Comparison of ENCODE assay signal across 13 cellular contexts in the genomic region with DNA sequence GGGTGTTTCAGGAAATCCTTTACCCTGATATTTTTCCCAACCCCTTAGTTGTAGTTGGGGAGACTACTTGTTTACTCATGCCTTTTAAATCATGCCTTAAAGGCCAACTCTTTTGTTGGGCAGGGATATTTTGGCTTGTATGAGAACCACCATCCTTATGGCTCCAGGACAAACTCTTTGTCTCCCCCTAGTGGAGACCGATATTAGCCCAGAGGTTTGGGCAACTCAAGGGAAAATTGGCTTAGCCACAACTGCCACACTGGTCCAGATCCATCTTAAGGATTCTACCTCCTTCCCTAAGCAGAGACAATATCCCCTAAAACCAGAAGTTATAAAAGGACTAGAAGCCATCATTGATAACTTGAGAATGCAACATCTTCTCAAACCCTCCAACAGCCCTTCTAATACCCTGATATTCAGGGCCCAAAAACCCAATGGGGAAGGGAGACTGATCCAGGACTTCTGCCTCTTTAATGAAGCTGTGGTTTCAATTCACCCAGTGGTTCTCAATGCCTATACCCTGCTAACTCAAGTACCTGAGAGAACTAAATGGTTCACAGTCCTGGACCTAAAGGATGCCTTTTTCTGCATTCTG.
DNase-seq lines count a peak whose midpoint lies in the region; FAIRE-seq and TF ChIP-seq lines count a peak whose summit lies in the region.
"Had no signal": no experiment of that assay in that cellular context is flagged by ENCODE, and none has a peak within 500 bp of the region (broad histone marks: within the 10 kb centered on the region; RNA-seq: fewer than 3 reads in every experiment).

No MANE protein-coding gene starts in this region.

- BruUV-seq in PC-9 (replicated peaks; lab: Mats Ljungman, UMichigan), result no TSS peak

- no peak for FAIRE-seq in kidney (lab: Jason Lieb, UNC)

- no peaks in the 10 kb centered on the region for H3K36me3 Mint-ChIP-seq in CD14-positive monocyte

- H3K36me3 ChIP-seq in PC-9 (ENCODE audit: low read depth), result no peaks in the 10 kb centered on the region
- H3K36me3 ChIP-seq in kidney (ENCODE audit: control insufficient read depth in 1 of 2, insufficient read depth in 2 of 2, low read length in 2 of 2), result no peaks in the 10 kb centered on the region
- no peaks in the 10 kb centered on the region for H3K36me3 ChIP-seq in adrenal gland (replicated peaks in 1 of 2)
- H3K36me3 ChIP-seq: neutrophil had no signal

- intact Hi-C loops in CD14-positive monocyte (cut with micrococcal nuclease), result no loop called here
- intact Hi-C loops in PC-9 (cut with micrococcal nuclease; ENCODE audit: unreplicated experiment), result no loop called here
- intact Hi-C loops in kidney (cut with DNase I), result no loop called here
- intact Hi-C loops in adrenal gland (cut with DNase I), result no loop called here

- no peaks in the 10 kb centered on the region for H3K27me3 Mint-ChIP-seq in CD14-positive monocyte (ENCODE audit: low read depth in 3 of 3)
- H3K27me3 Mint-ChIP-seq: activated T-helper 17 cell treated with anti-CD3 and anti-CD28 coated beads, Interleukin-2, amount 50 U/mL, for 72 hours; central memory CD8-positive, alpha-beta T cell had no signal

- H3K4me1 ChIP-seq in PC-9 (replicated peaks; ENCODE audit: insufficient read depth) (no peaks in the 10 kb centered on the region), kidney (ENCODE audit: control insufficient read depth in 1 of 2, insufficient read depth in 1 of 2, low read depth in 1 of 2, low read length in 2 of 2) (no peaks in the 10 kb centered on the region), adrenal gland (replicated peaks in 1 of 2) (no peaks in the 10 kb centered on the region)

- no peak for TF ChIP-seq POLR2A in adrenal gland (IDR thresholded peaks at IDR 0.05)

- H3K9me3 ChIP-seq in PC-9 (ENCODE audit: insufficient read depth, low read depth), result 0 out of 2 replicates have a peak, but pooled peaks cover 4% of the 10 kb centered on the region
- peaks cover 0 to 13% of the 10 kb centered on the region in 2 donors for H3K9me3 ChIP-seq in kidney (ENCODE audit: control insufficient read depth in 1 of 2, low read length in 2 of 2)
- H3K9me3 ChIP-seq in adrenal gland (replicated peaks in 1 of 3), result no peaks in the 10 kb centered on the region
- H3K9me3 ChIP-seq: neutrophil had no signal

- H3K9me3 Mint-ChIP-seq in CD14-positive monocyte, result peaks cover 9 to 23% (median 16%) of the 10 kb centered on the region in 7 donors

- DNase-seq in CD14-positive monocyte (ENCODE audit: low spot score), result no peak
- no peak for DNase-seq in GM13976 (ENCODE audit: low spot score)
- peak in 1 of 2 experiments; percentile 19 for DNase-seq in PC-9
- no peak for DNase-seq in fibroblast of pulmonary artery (ENCODE audit: low read depth)
- no peak for DNase-seq in kidney
- no peak for DNase-seq in adrenal gland
- DNase-seq in activated T-cell treated with anti-CD3 and anti-CD28 coated beads, Interleukin-2, amount 50 U/mL, for 1 hour, result no peak
- no peak for DNase-seq in activated gamma-delta T cell (lab: John Stamatoyannopoulos, UW)
- DNase-seq: HCEC 1CT; stimulated activated naive CD4-positive, alpha-beta T cell treated with Interleukin-2 at 50 U/mL for 16 hours had no signal

- WGBS in adrenal gland, 4 donors, result 56 to 79% (median 69%) methylated on average over 1 of the region's 1 CpG

- H3K27ac Mint-ChIP-seq in CD14-positive monocyte, result no peak overlapping the region
- H3K27ac Mint-ChIP-seq: activated T-helper 17 cell treated with anti-CD3 and anti-CD28 coated beads, Interleukin-2, amount 50 U/mL, for 72 hours had no signal

- H3K27me3 ChIP-seq in PC-9 (ENCODE audit: insufficient read depth, low read depth), result no peaks in the 10 kb centered on the region
- no peaks in the 10 kb centered on the region for H3K27me3 ChIP-seq in adrenal gland
- H3K27me3 ChIP-seq: neutrophil had no signal

- H3K4me3 ChIP-seq in PC-9 (no peak overlapping the region), fibroblast of pulmonary artery (replicated peaks; ENCODE audit: low read depth, low read length) (no peak overlapping the region), kidney (ENCODE audit: low read length in 2 of 2) (no peak overlapping the region), adrenal gland (no peak overlapping the region)

- no peak overlapping the region for H3K4me2 ChIP-seq in PC-9

- TF ChIP-seq CTCF in CD14-positive monocyte (IDR thresholded peaks at IDR 0.05) (peak; percentile 29), GM13976 (IDR thresholded peaks at IDR 0.05; ENCODE audit: borderline replicate concordance, control extremely low read depth, extremely low read depth, insufficient read depth, missing control alignments) (peak; percentile 20), PC-9 (conservative IDR thresholded peaks at IDR 0.05) (peak; percentile 86), fibroblast of pulmonary artery (IDR thresholded peaks at IDR 0.05; ENCODE audit: low read length, missing control alignments) (peak; percentile 14), kidney (IDR thresholded peaks at IDR 0.05; ENCODE audit: borderline replicate concordance, extremely low read depth, insufficient read depth) (no peak), adrenal gland (IDR thresholded peaks at IDR 0.05) (no peak)

- no peaks in the 10 kb centered on the region for H3K9me2 ChIP-seq in PC-9 (ENCODE audit: insufficient read depth)

- H2AFZ ChIP-seq in PC-9, result no peak overlapping the region

- no peaks in the 10 kb centered on the region for H4K20me1 ChIP-seq in PC-9 (ENCODE audit: insufficient read depth)

- no peaks in the 10 kb centered on the region for H3F3A ChIP-seq in PC-9 (ENCODE audit: insufficient read depth, low read depth)

- no peaks in the 10 kb centered on the region for H3K79me2 ChIP-seq in PC-9 (ENCODE audit: low read depth)

- H3K4me3 Mint-ChIP-seq in CD14-positive monocyte, result no peak overlapping the region
- H3K4me3 Mint-ChIP-seq: activated T-helper 17 cell treated with anti-CD3 and anti-CD28 coated beads, Interleukin-2, amount 50 U/mL, for 72 hours; central memory CD8-positive, alpha-beta T cell had no signal

- in situ Hi-C loops in GM13976 (cut with MboI; ENCODE audit: low sequenced_read_pairs, unreplicated experiment), result no loop called here

- no peak overlapping the region for H3K9ac ChIP-seq in kidney (ENCODE audit: low read length in 2 of 2)

- H3K27ac ChIP-seq in PC-9 (no peak overlapping the region), kidney (ENCODE audit: low read depth in 2 of 2, low read length in 2 of 2) (no peak overlapping the region), adrenal gland (no peak overlapping the region)
- H3K27ac ChIP-seq: neutrophil had no signal

- CTCF ChIA-PET in PC-9 (lab: Charles Lee), result no interaction called here

- POLR2A ChIA-PET in PC-9 (lab: Charles Lee; ENCODE audit: unreplicated experiment), result no interaction called here

- no peaks in the 10 kb centered on the region for H3K4me1 Mint-ChIP-seq in CD14-positive monocyte
- H3K4me1 Mint-ChIP-seq: activated T-helper 17 cell treated with anti-CD3 and anti-CD28 coated beads, Interleukin-2, amount 50 U/mL, for 72 hours; central memory CD8-positive, alpha-beta T cell had no signal

Comparison
In these comparisons a context has a peak if more than half of its experiments do, and no peak if none do; other contexts are left out.
1. CTCF ChIP-seq: peak in CD14-positive monocyte (single experiment), GM13976 (single experiment), PC-9 (single experiment) and fibroblast of pulmonary artery (single experiment); none in kidney (single experiment) and adrenal gland (0 of 6).